In the genomic region with DNA sequence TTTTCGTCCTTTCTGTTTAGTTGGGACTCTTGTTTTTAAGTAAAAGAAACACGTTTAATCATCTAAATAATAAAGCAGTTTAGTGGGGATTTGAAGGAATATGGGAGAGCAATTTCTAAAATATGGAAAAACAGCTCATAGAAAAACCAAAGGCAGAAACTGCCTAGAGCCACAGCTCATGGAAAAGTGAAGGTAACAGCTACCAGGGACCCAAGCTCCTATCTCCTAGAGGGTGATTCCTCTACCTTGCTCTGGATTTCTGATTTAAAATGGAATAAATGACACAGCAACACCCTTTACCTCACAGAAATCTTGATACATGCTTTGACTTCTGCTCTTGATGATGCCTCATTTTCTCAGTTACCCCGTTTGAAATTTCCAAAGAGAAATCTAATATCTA, we compare ENCODE assay signal across 19 cellular contexts. TPM values are rescaled to one million over a fixed set of nuclear protein-coding genes. Genes with fewer than 3 reads are reported as not detected.
DNase-seq lines count a peak whose midpoint lies in the region; ATAC-seq, FAIRE-seq and TF ChIP-seq lines count a peak whose summit lies in the region.
"Had no signal": no experiment of that assay in that cellular context is flagged by ENCODE, and none has a peak within 500 bp of the region (broad histone marks: within the 10 kb centered on the region; RNA-seq: fewer than 3 reads in every experiment).

No MANE protein-coding gene starts in this region.

- H3K56ac ChIP-seq in H1 (replicated peaks; ENCODE audit: insufficient read length, low read depth, low read length): no peak overlapping the region

- CTCF ChIA-PET in A549 (lab: Yijun Ruan, JAX) (interaction anchor here (0.8 to 4.6 kb wide), 3 partner anchors 377 to 617 kb away, joined by 3 to 13 read pairs (median 7); no protein-coding TSS in a partner anchor), Calu3 (lab: Charles Lee) (interaction anchor here (0.5 to 1.6 kb wide), 3 partner anchors 9 to 615 kb away, joined by 3 to 6 read pairs (median 4); no protein-coding TSS in a partner anchor), H1 (lab: Charles Lee; ENCODE audit: partially characterized antibody) (interaction anchor here (1.3 to 1.7 kb wide), 3 partner anchors 8 to 406 kb away, joined by 3 read pairs; no protein-coding TSS in a partner anchor)

- POLR2A ChIA-PET in A549 (lab: Yijun Ruan, JAX) (no interaction called here), H1 (lab: Charles Lee; ENCODE audit: partially characterized antibody) (no interaction called here)

- intact Hi-C loops in Calu3 (cut with micrococcal nuclease; ENCODE audit: unreplicated experiment) (no loop called here), right lobe of liver (cut with DNase I) (loop anchor here in 1 of 2 donors (10.0 kb wide), 1 partner anchor 401 kb away; no protein-coding TSS in a partner anchor)

- DNase-seq in A549 (ENCODE audit: low read depth in 1 of 2, low spot score in 1 of 2) (no peak), Calu3 (no peak), H1 (ENCODE audit: low read depth in 1 of 2, low spot score in 2 of 2) (no peak), right lobe of liver (no peak), COR-L47 (lab: John Stamatoyannopoulos, UW) (no peak), NCI-H2107 treated with DMSO at 0.1 percent for 48 hours (lab: John Stamatoyannopoulos, UW; ENCODE audit: unreplicated experiment) (no peak)
- DNase-seq: Caco-2; CD8-positive, alpha-beta T cell; DND-41; GDM1; HCEC 1CT; HFFc6; KBM-7 had no signal

- no peak overlapping the region for H3K4me3 Mint-ChIP-seq in Calu3 (ENCODE audit: low read depth, unreplicated experiment)
- H3K4me3 Mint-ChIP-seq: CD14-positive monocyte; CD8-positive, alpha-beta T cell; HFFc6 had no signal

- no peaks in the 10 kb centered on the region for H3K27me3 Mint-ChIP-seq in Calu3 (ENCODE audit: unreplicated experiment)

- H2AFZ ChIP-seq in H1 (ENCODE audit: low read length): peak overlapping the region; percentile 81

- no peaks in the 10 kb centered on the region for H3K79me1 ChIP-seq in H1 (ENCODE audit: low read depth, low read length)

- H3K36me3 ChIP-seq in H1 (ENCODE audit: control insufficient read depth in 2 of 4, insufficient read depth in 4 of 4, low read length in 3 of 4) (no peaks in the 10 kb centered on the region), right lobe of liver (no peaks in the 10 kb centered on the region)

- H3K9ac ChIP-seq in H1 (replicated peaks in 1 of 4; ENCODE audit: extremely low read depth in 1 of 4, low read depth in 3 of 4, low read length in 3 of 4): no peak overlapping the region

- H3K23me2 ChIP-seq in H1 (ENCODE audit: low read depth, low read length): no peaks in the 10 kb centered on the region

- peaks cover 19% of the 10 kb centered on the region for H3K4me1 Mint-ChIP-seq in Calu3 (ENCODE audit: low read depth, unreplicated experiment)

- WGBS in A549 (ENCODE audit: missing lambda C conversion rate): 34% methylated on average over 3 of the region's 3 CpGs
- 86% methylated on average over 3 of the region's 3 CpGs; no CpG with 5 or more reads in 1 of the 2 experiments for WGBS in H1 (ENCODE audit: extremely low coverage in 1 of 2, insufficient coverage in 1 of 2, insufficient read length in 1 of 2, insufficient replicate concordance in 2 of 2, low coverage in 1 of 2, low lambda C conversion rate in 2 of 2, missing lambda C conversion rate in 1 of 2), 2 experiments
- 18% methylated on average over 3 of the region's 3 CpGs for WGBS in right lobe of liver (ENCODE audit: insufficient coverage, low coverage, low lambda C conversion rate, missing lambda C conversion rate)

- FAIRE-seq in A549 (lab: Jason Lieb, UNC) (no peak), H1 (lab: Jason Lieb, UNC) (no peak)
- FAIRE-seq: GM12892, GM19239 had no signal

- no peak overlapping the region for H3K4ac ChIP-seq in H1 (replicated peaks; ENCODE audit: insufficient read length, low read depth, low read length)

- H3K27ac Mint-ChIP-seq in Calu3 (ENCODE audit: unreplicated experiment): peak overlapping the region; percentile 18
- H3K27ac Mint-ChIP-seq: CD14-positive monocyte; CD8-positive, alpha-beta T cell; HFFc6 had no signal

- H4K8ac ChIP-seq in H1 (ENCODE audit: extremely low read depth, insufficient read depth, low read length): no peak overlapping the region

- no peak overlapping the region for H2BK5ac ChIP-seq in H1 (ENCODE audit: low read depth, low read length)

- H3K9me3 ChIP-seq in A549 (no peaks in the 10 kb centered on the region; the same call in 2 of the 3 replicates), H1 (ENCODE audit: insufficient read depth in 2 of 2, low read depth in 1 of 2, low read length in 1 of 2) (no peaks in the 10 kb centered on the region), right lobe of liver (no peaks in the 10 kb centered on the region)
- H3K9me3 ChIP-seq: Caco-2 had no signal

- H3K4me1 ChIP-seq in A549 (peaks cover 35% of the 10 kb centered on the region), H1 (replicated peaks in 1 of 4; ENCODE audit: control insufficient read depth in 3 of 4, insufficient read depth in 4 of 4, low read length in 3 of 4) (no peaks in the 10 kb centered on the region), right lobe of liver (peaks cover 0 to 23% (median 0%) of the 10 kb centered on the region in 4 donors)
- H3K4me1 ChIP-seq: Caco-2 had no signal

- H3K4me2 ChIP-seq in A549 (peak overlapping the region; percentile 39), H1 (ENCODE audit: insufficient read depth in 1 of 2, low read depth in 2 of 2, low read length in 2 of 2) (no peak overlapping the region)

- ATAC-seq in A549 (no peak), right lobe of liver (peak; percentile 34 to 61 (median 48)), GM18520 (IDR thresholded peaks at IDR 0.05; ENCODE audit: unreplicated experiment) (no peak)
- ATAC-seq: CD8-positive, alpha-beta T cell had no signal

- TF ChIP-seq CTCF in A549 (IDR thresholded peaks at IDR 0.05) (no peak), Calu3 (IDR thresholded peaks at IDR 0.05; ENCODE audit: unreplicated experiment) (no peak), H1 (IDR thresholded peaks at IDR 0.05; ENCODE audit: control extremely low read depth in 1 of 3, insufficient read depth in 1 of 3, low read depth in 1 of 3, low read length in 3 of 3) (no peak), right lobe of liver (IDR thresholded peaks at IDR 0.05) (no peak)

- no peak for TF ChIP-seq EP300 in A549 (IDR thresholded peaks at IDR 0.05)
- no peak for TF ChIP-seq EP300 in H1 (IDR thresholded peaks at IDR 0.05; ENCODE audit: borderline replicate concordance in 1 of 2, low read depth in 2 of 2, low read length in 2 of 2)

- H3K27me3 ChIP-seq in H1 (replicated peaks in 1 of 4; ENCODE audit: control insufficient read depth in 3 of 4, extremely low read depth in 1 of 4, insufficient read depth in 3 of 4, low read length in 3 of 4) (peaks cover 0 to 1% (median 0%) of the 10 kb centered on the region in 4 experiments; a peak in 1 of 7 replicates), right lobe of liver (no peaks in the 10 kb centered on the region)

- no peaks in the 10 kb centered on the region for H4K20me1 ChIP-seq in H1 (replicated peaks in 1 of 2; ENCODE audit: control insufficient read depth in 1 of 2, insufficient read depth in 2 of 2, low read length in 2 of 2)

- H4K91ac ChIP-seq in H1 (replicated peaks; ENCODE audit: insufficient read length, low read length): no peak overlapping the region

- H3K79me2 ChIP-seq in H1 (ENCODE audit: control insufficient read depth in 1 of 2, insufficient read depth in 2 of 2, low read length in 2 of 2): no peaks in the 10 kb centered on the region

- TF ChIP-seq POLR2A in A549 (IDR thresholded peaks at IDR 0.05; ENCODE audit: low read length) (no peak), H1 (IDR thresholded peaks at IDR 0.05; ENCODE audit: control extremely low read depth in 1 of 2, low read depth in 2 of 2, low read length in 2 of 2) (no peak), right lobe of liver (IDR thresholded peaks at IDR 0.05) (no peak)

- no peak overlapping the region for H4K5ac ChIP-seq in H1 (ENCODE audit: insufficient read length, low read depth, low read length)

- no peak overlapping the region for H2BK15ac ChIP-seq in H1 (ENCODE audit: low read length)

- no peak overlapping the region for H2AK5ac ChIP-seq in H1 (ENCODE audit: low read depth, low read length)

- no peak overlapping the region for H2BK20ac ChIP-seq in H1 (ENCODE audit: low read length)

- TF ChIP-seq RAD21 in A549 (conservative IDR thresholded peaks at IDR 0.05 in 1 of 2, IDR thresholded peaks at IDR 0.05 in 1 of 2): no peak
- no peak for TF ChIP-seq RAD21 in H1 (IDR thresholded peaks at IDR 0.05 in 1 of 2, conservative IDR thresholded peaks at IDR 0.05 in 1 of 2; ENCODE audit: low read depth in 2 of 2, low read length in 2 of 2)

- H3K27ac ChIP-seq in A549 (peak overlapping the region; percentile 46 to 73; a peak in 5 of 6 replicates), H1 (ENCODE audit: low read depth, low read length) (no peak overlapping the region), right lobe of liver (peak overlapping the region in 2 of 3 donors; percentile 13 to 48)
- H3K27ac ChIP-seq: HL-60 had no signal

- H3K4me3 ChIP-seq in A549: no peak overlapping the region
- H3K4me3 ChIP-seq in H1 (ENCODE audit: extremely low read depth in 1 of 4, insufficient read depth in 2 of 4, low read depth in 3 of 4, low read length in 4 of 4): no peak overlapping the region
- peak overlapping the region in 1 of 3 donors; percentile 18 for H3K4me3 ChIP-seq in right lobe of liver

- H3K36me3 Mint-ChIP-seq in Calu3 (ENCODE audit: insufficient read depth, unreplicated experiment): no peaks in the 10 kb centered on the region
- H3K36me3 Mint-ChIP-seq: CD8-positive, alpha-beta T cell had no signal

- BruUV-seq in Calu3 (replicated peaks; lab: Mats Ljungman, UMichigan): no TSS peak

- H3K23ac ChIP-seq in H1 (ENCODE audit: insufficient read length): no peak overlapping the region

- H3K14ac ChIP-seq in H1 (ENCODE audit: insufficient read length): no peak overlapping the region

- no peak overlapping the region for H2BK120ac ChIP-seq in H1 (replicated peaks; ENCODE audit: low read depth, low read length)

- no peak overlapping the region for H2BK12ac ChIP-seq in H1 (ENCODE audit: low read depth, low read length)

- H3K18ac ChIP-seq in H1 (ENCODE audit: extremely low read depth, low read length): no peak overlapping the region

- peaks cover 8% of the 10 kb centered on the region for H3K9me3 Mint-ChIP-seq in Calu3 (ENCODE audit: low read depth, unreplicated experiment)

RNA-seq across cellular contexts. Expression of gene SUCNR1, which starts 27.9 kb away (rescaled TPM):
- polyA plus RNA-seq in A549 (2011; rRNA removed) (1.4 and 1.6 TPM in 2 replicates), A549 (2017; fragmentation: RNase III; extraction: RNeasy Plus Mini Kit Qiagen cat#74134 plus additional on column Dnase treatment) (0.16 to 0.28 TPM (median 0.27 TPM) in 3 replicates), H1 (2011; rRNA removed) (not detected in 2 replicates)
- 0.03 TPM in 2 replicates for polyA plus RNA-seq in A549 (2012; cell fraction: cytosol; rRNA removed)
- polyA plus RNA-seq in A549 (2012; cell fraction: nucleus; rRNA removed): 0.02 and 0.13 TPM in 2 replicates
- polyA minus RNA-seq in A549 (2011; rRNA and poly(A)+ RNA removed): 0.54 and 0.87 TPM in 2 replicates
- total RNA-seq in Calu3 (2022) (0.07 TPM in 1 of 2 replicates, not detected in the other), right lobe of liver (1 to 10 TPM; 1.7 to 3.2 (median 2.4) TPM)
- not detected in 2 replicates for total RNA-seq in H1 (2021; fragmentation: NEBNext Ultra II Directional; extraction: Animal tissue kit (Norgen Biotek cat#: 25700))
- polyA plus RNA-seq in H1 (2011; cell fraction: cytosol; rRNA removed): not detected
- polyA plus RNA-seq in H1 (2011; cell fraction: nucleus; rRNA removed): not detected
- polyA plus RNA-seq in H1 (2012, experiment 1 of 2): not detected in 4 replicates
- not detected for polyA plus RNA-seq in H1 (2012, experiment 2 of 2)
- under 0.01 TPM for polyA plus RNA-seq in H1 (2013, experiment 1 of 2)
- polyA plus RNA-seq in H1 (2013, experiment 2 of 2): not detected
- polyA minus RNA-seq in H1 (2011; rRNA and poly(A)+ RNA removed): not detected in 2 replicates
- polyA minus RNA-seq in H1 (2011; cell fraction: cytosol; rRNA and poly(A)+ RNA removed): not detected
- polyA minus RNA-seq in H1 (2011; cell fraction: nucleus; rRNA and poly(A)+ RNA removed): not detected
- total RNA-seq: Caco-2; CD8-positive, alpha-beta T cell; HFFc6 had no signal
- polyA plus RNA-seq: BJ had no signal

RNA-seq across cellular contexts. Expression of gene AADAC, which starts 31.6 kb away (rescaled TPM):
- 35.7 and 45.0 TPM in 2 replicates for polyA plus RNA-seq in A549 (2011; rRNA removed)
- polyA plus RNA-seq in A549 (2012; cell fraction: cytosol; rRNA removed): 4.3 TPM in 2 replicates
- polyA plus RNA-seq in A549 (2012; cell fraction: nucleus; rRNA removed): 12.7 and 22.0 TPM in 2 replicates
- polyA plus RNA-seq in A549 (2017; fragmentation: RNase III; extraction: RNeasy Plus Mini Kit Qiagen cat#74134 plus additional on column Dnase treatment): 12.7 to 17.0 TPM (median 15.3 TPM) in 3 replicates
- polyA minus RNA-seq in A549 (2011; rRNA and poly(A)+ RNA removed): 4.0 and 4.5 TPM in 2 replicates
- 0.91 TPM in 1 of 2 replicates, not detected in the other for total RNA-seq in Calu3 (2022)
- total RNA-seq in H1 (2021; fragmentation: NEBNext Ultra II Directional; extraction: Animal tissue kit (Norgen Biotek cat#: 25700)): not detected in 2 replicates
- polyA plus RNA-seq in H1 (2011; rRNA removed): not detected in 2 replicates
- polyA plus RNA-seq in H1 (2011; cell fraction: cytosol; rRNA removed): not detected
- polyA plus RNA-seq in H1 (2011; cell fraction: nucleus; rRNA removed): not detected
- not detected in 4 replicates for polyA plus RNA-seq in H1 (2012, experiment 1 of 2)
- polyA plus RNA-seq in H1 (2012, experiment 2 of 2): not detected
- polyA plus RNA-seq in H1 (2013, experiment 1 of 2): not detected
- polyA plus RNA-seq in H1 (2013, experiment 2 of 2): not detected
- not detected in 2 replicates for polyA minus RNA-seq in H1 (2011; rRNA and poly(A)+ RNA removed)
- polyA minus RNA-seq in H1 (2011; cell fraction: cytosol; rRNA and poly(A)+ RNA removed): not detected
- polyA minus RNA-seq in H1 (2011; cell fraction: nucleus; rRNA and poly(A)+ RNA removed): not detected
- total RNA-seq in right lobe of liver: 100 to 1,000 TPM; 160 to 275 (median 229) TPM
- total RNA-seq: CD8-positive, alpha-beta T cell; HFFc6 had no signal
- polyA plus RNA-seq: BJ, CD14-positive monocyte had no signal

Comparison
In these comparisons a context has a peak if more than half of its experiments do, and no peak if none do; other contexts are left out.
1. ATAC-seq: peak in right lobe of liver (4 of 4); none in A549 (0 of 2) and GM18520 (single experiment).
2. RNA of gene AADAC, which starts 31.6 kb away (total RNA-seq): 160 to 275 TPM in right lobe of liver; 0.91 TPM in Calu3 and not detected in H1; every median in the first group is over 10 times any median in the second.